ENCODE assay signal across 1 cellular context in the genomic region with DNA sequence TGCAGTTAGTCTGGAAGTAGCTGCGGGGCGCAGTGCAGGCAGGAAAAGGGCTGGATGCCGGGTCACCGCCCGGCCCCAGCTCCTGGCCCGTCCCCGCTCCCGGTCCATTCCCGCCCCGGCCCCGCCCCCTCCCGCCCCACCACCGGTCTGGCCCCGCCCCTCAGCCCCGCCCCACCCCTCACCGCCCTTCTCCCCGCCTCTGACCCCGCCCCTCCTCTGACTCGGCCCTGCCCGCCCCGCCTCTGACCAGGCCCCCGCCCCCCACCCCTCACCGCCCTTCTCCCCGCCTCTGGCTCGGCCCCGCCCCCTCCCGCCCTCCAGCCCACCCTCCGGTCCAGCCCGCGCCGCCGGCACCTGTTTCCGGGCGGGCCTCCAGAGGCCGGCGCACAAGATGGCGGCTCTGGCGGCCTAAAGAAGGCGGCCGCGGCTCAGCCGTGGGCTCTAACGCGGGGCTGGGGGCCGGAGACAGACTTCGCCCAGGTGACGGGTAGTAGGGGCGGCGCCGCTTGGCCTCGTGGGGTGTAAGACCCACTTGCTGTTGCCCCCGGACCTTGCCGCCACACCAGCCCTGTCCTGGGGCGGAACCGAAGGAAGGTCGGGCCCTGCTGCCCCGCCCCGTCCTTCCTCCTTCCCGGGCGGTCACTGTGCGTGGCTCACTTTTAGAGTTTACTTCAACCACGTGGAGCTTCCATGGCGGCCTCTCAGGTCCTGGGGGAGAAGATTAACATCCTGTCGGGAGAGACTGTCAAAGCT.
TF ChIP-seq lines count a peak whose summit lies in the region.

A gene with protein sequence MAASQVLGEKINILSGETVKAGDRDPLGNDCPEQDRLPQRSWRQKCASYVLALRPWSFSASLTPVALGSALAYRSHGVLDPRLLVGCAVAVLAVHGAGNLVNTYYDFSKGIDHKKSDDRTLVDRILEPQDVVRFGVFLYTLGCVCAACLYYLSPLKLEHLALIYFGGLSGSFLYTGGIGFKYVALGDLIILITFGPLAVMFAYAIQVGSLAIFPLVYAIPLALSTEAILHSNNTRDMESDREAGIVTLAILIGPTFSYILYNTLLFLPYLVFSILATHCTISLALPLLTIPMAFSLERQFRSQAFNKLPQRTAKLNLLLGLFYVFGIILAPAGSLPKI (plus strand): TSS at position 357 of the 753 bp plus-strand sequence. CDS start 334 bp downstream, at position 691.

TF ChIP-seq in GM12878, 131 proteins besides CTCF, POLR2A, EP300 and RAD21 (continued from another document and continues in another):
- TF ChIP-seq SIN3A (IDR thresholded peaks at IDR 0.05; ENCODE audit: low read depth, low read length): peak; percentile 88
- TF ChIP-seq RELA (IDR thresholded peaks at IDR 0.05; ENCODE audit: borderline replicate concordance, partially characterized antibody): peak; percentile 56
- peak; percentile 78 for TF ChIP-seq KLF5 (IDR thresholded peaks at IDR 0.05; ENCODE audit: partially characterized antibody)
- TF ChIP-seq, protein P1, sequence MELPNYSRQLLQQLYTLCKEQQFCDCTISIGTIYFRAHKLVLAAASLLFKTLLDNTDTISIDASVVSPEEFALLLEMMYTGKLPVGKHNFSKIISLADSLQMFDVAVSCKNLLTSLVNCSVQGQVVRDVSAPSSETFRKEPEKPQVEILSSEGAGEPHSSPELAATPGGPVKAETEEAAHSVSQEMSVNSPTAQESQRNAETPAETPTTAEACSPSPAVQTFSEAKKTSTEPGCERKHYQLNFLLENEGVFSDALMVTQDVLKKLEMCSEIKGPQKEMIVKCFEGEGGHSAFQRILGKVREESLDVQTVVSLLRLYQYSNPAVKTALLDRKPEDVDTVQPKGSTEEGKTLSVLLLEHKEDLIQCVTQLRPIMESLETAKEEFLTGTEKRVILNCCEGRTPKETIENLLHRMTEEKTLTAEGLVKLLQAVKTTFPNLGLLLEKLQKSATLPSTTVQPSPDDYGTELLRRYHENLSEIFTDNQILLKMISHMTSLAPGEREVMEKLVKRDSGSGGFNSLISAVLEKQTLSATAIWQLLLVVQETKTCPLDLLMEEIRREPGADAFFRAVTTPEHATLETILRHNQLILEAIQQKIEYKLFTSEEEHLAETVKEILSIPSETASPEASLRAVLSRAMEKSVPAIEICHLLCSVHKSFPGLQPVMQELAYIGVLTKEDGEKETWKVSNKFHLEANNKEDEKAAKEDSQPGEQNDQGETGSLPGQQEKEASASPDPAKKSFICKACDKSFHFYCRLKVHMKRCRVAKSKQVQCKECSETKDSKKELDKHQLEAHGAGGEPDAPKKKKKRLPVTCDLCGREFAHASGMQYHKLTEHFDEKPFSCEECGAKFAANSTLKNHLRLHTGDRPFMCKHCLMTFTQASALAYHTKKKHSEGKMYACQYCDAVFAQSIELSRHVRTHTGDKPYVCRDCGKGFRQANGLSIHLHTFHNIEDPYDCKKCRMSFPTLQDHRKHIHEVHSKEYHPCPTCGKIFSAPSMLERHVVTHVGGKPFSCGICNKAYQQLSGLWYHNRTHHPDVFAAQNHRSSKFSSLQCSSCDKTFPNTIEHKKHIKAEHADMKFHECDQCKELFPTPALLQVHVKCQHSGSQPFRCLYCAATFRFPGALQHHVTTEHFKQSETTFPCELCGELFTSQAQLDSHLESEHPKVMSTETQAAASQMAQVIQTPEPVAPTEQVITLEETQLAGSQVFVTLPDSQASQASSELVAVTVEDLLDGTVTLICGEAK (IDR thresholded peaks at IDR 0.05; ENCODE audit: borderline replicate concordance): peak; percentile 94
- TF ChIP-seq, protein P2, sequence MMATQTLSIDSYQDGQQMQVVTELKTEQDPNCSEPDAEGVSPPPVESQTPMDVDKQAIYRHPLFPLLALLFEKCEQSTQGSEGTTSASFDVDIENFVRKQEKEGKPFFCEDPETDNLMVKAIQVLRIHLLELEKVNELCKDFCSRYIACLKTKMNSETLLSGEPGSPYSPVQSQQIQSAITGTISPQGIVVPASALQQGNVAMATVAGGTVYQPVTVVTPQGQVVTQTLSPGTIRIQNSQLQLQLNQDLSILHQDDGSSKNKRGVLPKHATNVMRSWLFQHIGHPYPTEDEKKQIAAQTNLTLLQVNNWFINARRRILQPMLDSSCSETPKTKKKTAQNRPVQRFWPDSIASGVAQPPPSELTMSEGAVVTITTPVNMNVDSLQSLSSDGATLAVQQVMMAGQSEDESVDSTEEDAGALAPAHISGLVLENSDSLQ (IDR thresholded peaks at IDR 0.05): peak; percentile 25; the same call in 1 of the 2 replicates
- peak; percentile 80; the same call in 1 of the 2 replicates for TF ChIP-seq ZNF207 (IDR thresholded peaks at IDR 0.05; ENCODE audit: borderline replicate concordance)
- TF ChIP-seq TAF1 (IDR thresholded peaks at IDR 0.05; ENCODE audit: borderline replicate concordance, low read depth, low read length): peak; percentile 97
- TF ChIP-seq TCF3 (IDR thresholded peaks at IDR 0.05; ENCODE audit: borderline replicate concordance, insufficient read depth, low read depth, low read length): 0 out of 2 replicates have a peak, but pooled peaks have one; percentile 72
- TF ChIP-seq FOS (IDR thresholded peaks at IDR 0.05; ENCODE audit: borderline replicate concordance, extremely low read depth, insufficient read length): no peak
- TF ChIP-seq PML (IDR thresholded peaks at IDR 0.05; ENCODE audit: low read length): peak; percentile 74; the same call in 1 of the 2 replicates
- TF ChIP-seq, protein P3, sequence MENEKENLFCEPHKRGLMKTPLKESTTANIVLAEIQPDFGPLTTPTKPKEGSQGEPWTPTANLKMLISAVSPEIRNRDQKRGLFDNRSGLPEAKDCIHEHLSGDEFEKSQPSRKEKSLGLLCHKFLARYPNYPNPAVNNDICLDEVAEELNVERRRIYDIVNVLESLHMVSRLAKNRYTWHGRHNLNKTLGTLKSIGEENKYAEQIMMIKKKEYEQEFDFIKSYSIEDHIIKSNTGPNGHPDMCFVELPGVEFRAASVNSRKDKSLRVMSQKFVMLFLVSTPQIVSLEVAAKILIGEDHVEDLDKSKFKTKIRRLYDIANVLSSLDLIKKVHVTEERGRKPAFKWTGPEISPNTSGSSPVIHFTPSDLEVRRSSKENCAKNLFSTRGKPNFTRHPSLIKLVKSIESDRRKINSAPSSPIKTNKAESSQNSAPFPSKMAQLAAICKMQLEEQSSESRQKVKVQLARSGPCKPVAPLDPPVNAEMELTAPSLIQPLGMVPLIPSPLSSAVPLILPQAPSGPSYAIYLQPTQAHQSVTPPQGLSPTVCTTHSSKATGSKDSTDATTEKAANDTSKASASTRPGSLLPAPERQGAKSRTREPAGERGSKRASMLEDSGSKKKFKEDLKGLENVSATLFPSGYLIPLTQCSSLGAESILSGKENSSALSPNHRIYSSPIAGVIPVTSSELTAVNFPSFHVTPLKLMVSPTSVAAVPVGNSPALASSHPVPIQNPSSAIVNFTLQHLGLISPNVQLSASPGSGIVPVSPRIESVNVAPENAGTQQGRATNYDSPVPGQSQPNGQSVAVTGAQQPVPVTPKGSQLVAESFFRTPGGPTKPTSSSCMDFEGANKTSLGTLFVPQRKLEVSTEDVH (IDR thresholded peaks at IDR 0.05; ENCODE audit: low read depth, partially characterized antibody): no peak
- peak; percentile 40; the same call in 1 of the 2 replicates for TF ChIP-seq SMARCA5 (IDR thresholded peaks at IDR 0.05)
- peak; percentile 95 for TF ChIP-seq LARP7 (IDR thresholded peaks at IDR 0.05)
- TF ChIP-seq, protein P4, sequence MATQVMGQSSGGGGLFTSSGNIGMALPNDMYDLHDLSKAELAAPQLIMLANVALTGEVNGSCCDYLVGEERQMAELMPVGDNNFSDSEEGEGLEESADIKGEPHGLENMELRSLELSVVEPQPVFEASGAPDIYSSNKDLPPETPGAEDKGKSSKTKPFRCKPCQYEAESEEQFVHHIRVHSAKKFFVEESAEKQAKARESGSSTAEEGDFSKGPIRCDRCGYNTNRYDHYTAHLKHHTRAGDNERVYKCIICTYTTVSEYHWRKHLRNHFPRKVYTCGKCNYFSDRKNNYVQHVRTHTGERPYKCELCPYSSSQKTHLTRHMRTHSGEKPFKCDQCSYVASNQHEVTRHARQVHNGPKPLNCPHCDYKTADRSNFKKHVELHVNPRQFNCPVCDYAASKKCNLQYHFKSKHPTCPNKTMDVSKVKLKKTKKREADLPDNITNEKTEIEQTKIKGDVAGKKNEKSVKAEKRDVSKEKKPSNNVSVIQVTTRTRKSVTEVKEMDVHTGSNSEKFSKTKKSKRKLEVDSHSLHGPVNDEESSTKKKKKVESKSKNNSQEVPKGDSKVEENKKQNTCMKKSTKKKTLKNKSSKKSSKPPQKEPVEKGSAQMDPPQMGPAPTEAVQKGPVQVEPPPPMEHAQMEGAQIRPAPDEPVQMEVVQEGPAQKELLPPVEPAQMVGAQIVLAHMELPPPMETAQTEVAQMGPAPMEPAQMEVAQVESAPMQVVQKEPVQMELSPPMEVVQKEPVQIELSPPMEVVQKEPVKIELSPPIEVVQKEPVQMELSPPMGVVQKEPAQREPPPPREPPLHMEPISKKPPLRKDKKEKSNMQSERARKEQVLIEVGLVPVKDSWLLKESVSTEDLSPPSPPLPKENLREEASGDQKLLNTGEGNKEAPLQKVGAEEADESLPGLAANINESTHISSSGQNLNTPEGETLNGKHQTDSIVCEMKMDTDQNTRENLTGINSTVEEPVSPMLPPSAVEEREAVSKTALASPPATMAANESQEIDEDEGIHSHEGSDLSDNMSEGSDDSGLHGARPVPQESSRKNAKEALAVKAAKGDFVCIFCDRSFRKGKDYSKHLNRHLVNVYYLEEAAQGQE (IDR thresholded peaks at IDR 0.05; ENCODE audit: low read depth, low read length): no peak
- no peak for TF ChIP-seq ZSCAN29 (IDR thresholded peaks at IDR 0.05)
- TF ChIP-seq, protein P5, sequence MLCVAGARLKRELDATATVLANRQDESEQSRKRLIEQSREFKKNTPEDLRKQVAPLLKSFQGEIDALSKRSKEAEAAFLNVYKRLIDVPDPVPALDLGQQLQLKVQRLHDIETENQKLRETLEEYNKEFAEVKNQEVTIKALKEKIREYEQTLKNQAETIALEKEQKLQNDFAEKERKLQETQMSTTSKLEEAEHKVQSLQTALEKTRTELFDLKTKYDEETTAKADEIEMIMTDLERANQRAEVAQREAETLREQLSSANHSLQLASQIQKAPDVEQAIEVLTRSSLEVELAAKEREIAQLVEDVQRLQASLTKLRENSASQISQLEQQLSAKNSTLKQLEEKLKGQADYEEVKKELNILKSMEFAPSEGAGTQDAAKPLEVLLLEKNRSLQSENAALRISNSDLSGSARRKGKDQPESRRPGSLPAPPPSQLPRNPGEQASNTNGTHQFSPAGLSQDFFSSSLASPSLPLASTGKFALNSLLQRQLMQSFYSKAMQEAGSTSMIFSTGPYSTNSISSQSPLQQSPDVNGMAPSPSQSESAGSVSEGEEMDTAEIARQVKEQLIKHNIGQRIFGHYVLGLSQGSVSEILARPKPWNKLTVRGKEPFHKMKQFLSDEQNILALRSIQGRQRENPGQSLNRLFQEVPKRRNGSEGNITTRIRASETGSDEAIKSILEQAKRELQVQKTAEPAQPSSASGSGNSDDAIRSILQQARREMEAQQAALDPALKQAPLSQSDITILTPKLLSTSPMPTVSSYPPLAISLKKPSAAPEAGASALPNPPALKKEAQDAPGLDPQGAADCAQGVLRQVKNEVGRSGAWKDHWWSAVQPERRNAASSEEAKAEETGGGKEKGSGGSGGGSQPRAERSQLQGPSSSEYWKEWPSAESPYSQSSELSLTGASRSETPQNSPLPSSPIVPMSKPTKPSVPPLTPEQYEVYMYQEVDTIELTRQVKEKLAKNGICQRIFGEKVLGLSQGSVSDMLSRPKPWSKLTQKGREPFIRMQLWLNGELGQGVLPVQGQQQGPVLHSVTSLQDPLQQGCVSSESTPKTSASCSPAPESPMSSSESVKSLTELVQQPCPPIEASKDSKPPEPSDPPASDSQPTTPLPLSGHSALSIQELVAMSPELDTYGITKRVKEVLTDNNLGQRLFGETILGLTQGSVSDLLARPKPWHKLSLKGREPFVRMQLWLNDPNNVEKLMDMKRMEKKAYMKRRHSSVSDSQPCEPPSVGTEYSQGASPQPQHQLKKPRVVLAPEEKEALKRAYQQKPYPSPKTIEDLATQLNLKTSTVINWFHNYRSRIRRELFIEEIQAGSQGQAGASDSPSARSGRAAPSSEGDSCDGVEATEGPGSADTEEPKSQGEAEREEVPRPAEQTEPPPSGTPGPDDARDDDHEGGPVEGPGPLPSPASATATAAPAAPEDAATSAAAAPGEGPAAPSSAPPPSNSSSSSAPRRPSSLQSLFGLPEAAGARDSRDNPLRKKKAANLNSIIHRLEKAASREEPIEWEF (IDR thresholded peaks at IDR 0.05; ENCODE audit: insufficient replicate concordance, low read depth, low read length): no peak
- TF ChIP-seq HCFC1 (IDR thresholded peaks at IDR 0.05; ENCODE audit: low read length): peak; percentile 54
- TF ChIP-seq ZNF217 (IDR thresholded peaks at IDR 0.05): 0 out of 2 replicates have a peak, but pooled peaks have one; percentile 46
- no peak for TF ChIP-seq CBFB (IDR thresholded peaks at IDR 0.05; ENCODE audit: low read depth)
- no peak for TF ChIP-seq IRF4 (IDR thresholded peaks at IDR 0.05; ENCODE audit: low read depth, low read length)
- peak in 1 of 2 experiments; percentile 60; a peak in 2 of 4 replicates for TF ChIP-seq BHLHE40 (IDR thresholded peaks at IDR 0.05; ENCODE audit: borderline replicate concordance in 1 of 2, low read depth in 2 of 2, low read length in 1 of 2)
- TF ChIP-seq PAX5 (IDR thresholded peaks at IDR 0.05; ENCODE audit: borderline replicate concordance, low read depth, low read length): no peak; the same call in 1 of the 2 replicates
- TF ChIP-seq MTA3 (IDR thresholded peaks at IDR 0.05; ENCODE audit: borderline replicate concordance, low read length): no peak
- no peak for TF ChIP-seq TBL1XR1 (IDR thresholded peaks at IDR 0.05; ENCODE audit: low read depth, low read length)
- peak; percentile 74 for TF ChIP-seq NR2C1 (IDR thresholded peaks at IDR 0.05)
- TF ChIP-seq IKZF1 (conservative IDR thresholded peaks at IDR 0.05): peak; percentile 89
- TF ChIP-seq, protein P6, sequence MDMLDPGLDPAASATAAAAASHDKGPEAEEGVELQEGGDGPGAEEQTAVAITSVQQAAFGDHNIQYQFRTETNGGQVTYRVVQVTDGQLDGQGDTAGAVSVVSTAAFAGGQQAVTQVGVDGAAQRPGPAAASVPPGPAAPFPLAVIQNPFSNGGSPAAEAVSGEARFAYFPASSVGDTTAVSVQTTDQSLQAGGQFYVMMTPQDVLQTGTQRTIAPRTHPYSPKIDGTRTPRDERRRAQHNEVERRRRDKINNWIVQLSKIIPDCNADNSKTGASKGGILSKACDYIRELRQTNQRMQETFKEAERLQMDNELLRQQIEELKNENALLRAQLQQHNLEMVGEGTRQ (IDR thresholded peaks at IDR 0.05; ENCODE audit: borderline replicate concordance, low read depth, low read length): no peak
- peak; percentile 16 for TF ChIP-seq SP1 (IDR thresholded peaks at IDR 0.05; ENCODE audit: low read depth, low read length)
- TF ChIP-seq MXI1 (IDR thresholded peaks at IDR 0.05; ENCODE audit: low read depth, low read length): peak; percentile 99
- 0 out of 2 replicates have a peak, but pooled peaks have one; percentile 12 for TF ChIP-seq ATF7 (IDR thresholded peaks at IDR 0.05; ENCODE audit: low read depth)
- TF ChIP-seq, protein P7, sequence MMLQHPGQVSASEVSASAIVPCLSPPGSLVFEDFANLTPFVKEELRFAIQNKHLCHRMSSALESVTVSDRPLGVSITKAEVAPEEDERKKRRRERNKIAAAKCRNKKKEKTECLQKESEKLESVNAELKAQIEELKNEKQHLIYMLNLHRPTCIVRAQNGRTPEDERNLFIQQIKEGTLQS (IDR thresholded peaks at IDR 0.05; ENCODE audit: borderline replicate concordance, extremely low read depth, low read depth, low read length): no peak
